Comparison of ENCODE assay signal across 15 cellular contexts in genomic region chr2:134926231-134926931, GRCh38. TPM values are rescaled to one million over a fixed set of nuclear protein-coding genes. Genes with fewer than 3 reads are reported as not detected.
DNase-seq lines count a peak whose midpoint lies in the region; ATAC-seq and TF ChIP-seq lines count a peak whose summit lies in the region.
"Had no signal": no experiment of that assay in that cellular context is flagged by ENCODE, and none has a peak within 500 bp of the region (broad histone marks: within the 10 kb centered on the region; RNA-seq: fewer than 3 reads in every experiment).

No MANE protein-coding gene starts in this region.

- H3K27ac ChIP-seq in CD4-positive, CD25-positive, alpha-beta regulatory T cell (ENCODE audit: insufficient read depth, low read length, poor library complexity, severe bottlenecking), result no peak overlapping the region
- H3K27ac ChIP-seq: gastroesophageal sphincter, tibial nerve had no signal

- no peak for DNase-seq in CD4-positive, CD25-positive, alpha-beta regulatory T cell
- DNase-seq in HFFc6 (no peak), cardiac fibroblast (ENCODE audit: low read depth in 2 of 2) (peak; percentile 17 to 31), naive B cell (no peak), UCSD-AML1 (lab: John Stamatoyannopoulos, UW; ENCODE audit: unreplicated experiment) (no peak), SHP77 (lab: John Stamatoyannopoulos, UW) (no peak)
- no peak for DNase-seq in stimulated activated naive CD4-positive, alpha-beta T cell treated with Interleukin-2 at 50 U/mL for 16 hours (lab: John Stamatoyannopoulos, UW)
- DNase-seq: activated naive CD8-positive, alpha-beta T cell treated with anti-CD3 and anti-CD28 coated beads, Interleukin-2, amount 10 ng/mL, durations not matched to agents 7 days and 5 days; DMS79; GOT3; NCI-H1048; stimulated activated CD4-positive, alpha-beta T cell treated with anti-CD3 and anti-CD28 coated beads, Interleukin-4, amount 100 ng/mL, for 1 hour had no signal

- no peaks in the 10 kb centered on the region for H3K9me3 Mint-ChIP-seq in CD4-positive, CD25-positive, alpha-beta regulatory T cell
- H3K9me3 Mint-ChIP-seq in HFFc6 (no peaks in the 10 kb centered on the region), naive B cell (peaks cover 0 to 1% (median 0%) of the 10 kb centered on the region in 7 donors)
- H3K9me3 Mint-ChIP-seq: activated naive CD8-positive, alpha-beta T cell treated with anti-CD3 and anti-CD28 coated beads, Interleukin-2, amount 10 ng/mL, durations not matched to agents 7 days and 5 days had no signal

- H3K27ac Mint-ChIP-seq in CD4-positive, CD25-positive, alpha-beta regulatory T cell, result peak overlapping the region in 1 of 3 donors; percentile 29
- H3K27ac Mint-ChIP-seq in HFFc6, result peak overlapping the region; percentile 60
- peak overlapping the region in 4 of 6 donors; percentile 65 to 95 (median 72) for H3K27ac Mint-ChIP-seq in naive B cell
- H3K27ac Mint-ChIP-seq: activated naive CD8-positive, alpha-beta T cell treated with anti-CD3 and anti-CD28 coated beads, Interleukin-2, amount 10 ng/mL, durations not matched to agents 7 days and 5 days had no signal

- H3K4me1 Mint-ChIP-seq in CD4-positive, CD25-positive, alpha-beta regulatory T cell, result peaks cover 44 to 93% (median 73%) of the 10 kb centered on the region in 4 donors
- H3K4me1 Mint-ChIP-seq in HFFc6 (ENCODE audit: low read depth), result peaks cover 74% of the 10 kb centered on the region
- peaks cover 47 to 78% (median 66%) of the 10 kb centered on the region in 3 donors for H3K4me1 Mint-ChIP-seq in naive B cell

- H3K4me1 ChIP-seq in CD4-positive, CD25-positive, alpha-beta regulatory T cell (ENCODE audit: control insufficient read depth, insufficient read depth, low read length, poor library complexity, severe bottlenecking), result peaks cover 70% of the 10 kb centered on the region

- H3K9me3 ChIP-seq in CD4-positive, CD25-positive, alpha-beta regulatory T cell (ENCODE audit: control insufficient read depth in 2 of 2, low read length in 2 of 2), result no peaks in the 10 kb centered on the region
- H3K9me3 ChIP-seq: gastroesophageal sphincter, tibial nerve had no signal

- H3K4me3 ChIP-seq in CD4-positive, CD25-positive, alpha-beta regulatory T cell (ENCODE audit: low read depth, low read length), result peak overlapping the region; percentile 49
- no peak overlapping the region for H3K4me3 ChIP-seq in cardiac fibroblast (replicated peaks in 1 of 2; ENCODE audit: low read depth in 2 of 2, low read length in 2 of 2)
- H3K4me3 ChIP-seq: gastroesophageal sphincter, tibial nerve had no signal

- H3K27me3 Mint-ChIP-seq in CD4-positive, CD25-positive, alpha-beta regulatory T cell, result no peaks in the 10 kb centered on the region
- H3K27me3 Mint-ChIP-seq in HFFc6 (ENCODE audit: insufficient read depth) (no peaks in the 10 kb centered on the region; the same call in 1 of the 2 replicates), naive B cell (no peaks in the 10 kb centered on the region)
- H3K27me3 Mint-ChIP-seq: activated naive CD8-positive, alpha-beta T cell treated with anti-CD3 and anti-CD28 coated beads, Interleukin-2, amount 10 ng/mL, durations not matched to agents 7 days and 5 days had no signal

- TF ChIP-seq CTCF in HFFc6 (IDR thresholded peaks at IDR 0.05) (no peak), cardiac fibroblast (IDR thresholded peaks at IDR 0.05; ENCODE audit: low read depth, low read length) (no peak)

- peaks cover 23% of the 10 kb centered on the region for H3K36me3 ChIP-seq in CD4-positive, CD25-positive, alpha-beta regulatory T cell (ENCODE audit: control insufficient read depth, insufficient read depth, low read length)

- no peak for ATAC-seq in CD4-positive, CD25-positive, alpha-beta regulatory T cell (ENCODE audit: low read depth in 2 of 2)
- ATAC-seq in naive B cell (ENCODE audit: low read depth in 2 of 2) (no peak), GM19395 (IDR thresholded peaks at IDR 0.05; ENCODE audit: unreplicated experiment) (no peak)
- ATAC-seq: gastroesophageal sphincter had no signal

- no peaks in the 10 kb centered on the region for H3K27me3 ChIP-seq in CD4-positive, CD25-positive, alpha-beta regulatory T cell (ENCODE audit: control insufficient read depth, insufficient read depth, low read length)
- H3K27me3 ChIP-seq: gastroesophageal sphincter, tibial nerve had no signal

- H3K4me3 Mint-ChIP-seq in CD4-positive, CD25-positive, alpha-beta regulatory T cell, result peak overlapping the region; percentile 59 to 78 (median 73)
- no peak overlapping the region for H3K4me3 Mint-ChIP-seq in HFFc6
- peak overlapping the region in 2 of 8 donors; percentile 13 to 66 for H3K4me3 Mint-ChIP-seq in naive B cell
- H3K4me3 Mint-ChIP-seq: activated naive CD8-positive, alpha-beta T cell treated with anti-CD3 and anti-CD28 coated beads, Interleukin-2, amount 10 ng/mL, durations not matched to agents 7 days and 5 days had no signal

- peaks cover 26% of the 10 kb centered on the region for H3K36me3 Mint-ChIP-seq in CD4-positive, CD25-positive, alpha-beta regulatory T cell
- H3K36me3 Mint-ChIP-seq in HFFc6 (ENCODE audit: low read depth), result peaks cover 18% of the 10 kb centered on the region
- H3K36me3 Mint-ChIP-seq in naive B cell, result peaks cover 0 to 12% of the 10 kb centered on the region in 2 donors

RNA-seq across cellular contexts. Expression of gene CCNT2, which starts 7.8 kb away (rescaled TPM):
- total RNA-seq in CD4-positive, CD25-positive, alpha-beta regulatory T cell, result 71.2 TPM
- polyA plus RNA-seq in CD4-positive, CD25-positive, alpha-beta regulatory T cell, result 10 to 100 TPM; 18.1 to 26.5 (median 22.7) TPM
- 10 to 100 TPM; 16.9 to 22.4 (median 19.6) TPM for total RNA-seq in HFFc6 (2021; fragmentation: NEBNext Ultra II Directional; extraction: Animal tissue kit (Norgen Biotek cat#: 25700))
- 10 to 100 TPM; 28.9 to 37.3 (median 33.3) TPM for polyA plus RNA-seq in naive B cell (ENCODE audit: low read depth in 6 of 6)

Comparison
In these comparisons a context has a peak if more than half of its experiments do, and no peak if none do; other contexts are left out.
1. DNase-seq: peak in cardiac fibroblast (2 of 2); none in CD4-positive, CD25-positive, alpha-beta regulatory T cell (0 of 3), HFFc6 (single experiment), naive B cell (single experiment), UCSD-AML1 (single experiment), SHP77 (0 of 2) and stimulated activated naive CD4-positive, alpha-beta T cell treated with Interleukin-2 at 50 U/mL for 16 hours (single experiment).